10 cellular contexts compared by ENCODE assay signal in genomic region chr13:113545455-113545930, GRCh38. TPM values are rescaled to one million over a fixed set of nuclear protein-coding genes. Genes with fewer than 3 reads are reported as not detected.
DNase-seq lines count a peak whose midpoint lies in the region; ATAC-seq and TF ChIP-seq lines count a peak whose summit lies in the region.
"Had no signal": no experiment of that assay in that cellular context is flagged by ENCODE, and none has a peak within 500 bp of the region (broad histone marks: within the 10 kb centered on the region; RNA-seq: fewer than 3 reads in every experiment).

No MANE protein-coding gene starts in this region.

- no peak for TF ChIP-seq CTCF in H9 (conservative IDR thresholded peaks at IDR 0.05)

- no peak overlapping the region for H4K5ac ChIP-seq in H9 (ENCODE audit: insufficient read length, low read depth, low read length)

- H2BK120ac ChIP-seq in H9 (ENCODE audit: low read depth, low read length, poor library complexity, severe bottlenecking) = no peak overlapping the region

- H3K23me2 ChIP-seq in H9 (ENCODE audit: insufficient read length, low read depth, low read length, poor library complexity, severe bottlenecking) = no peaks in the 10 kb centered on the region

- H3K4me3 ChIP-seq in skeletal muscle tissue (ENCODE audit: low read length in 3 of 3) = no peak overlapping the region

- no peak overlapping the region for H3K23ac ChIP-seq in H9 (ENCODE audit: insufficient read length, low read depth, low read length)

- no peak overlapping the region for H2BK12ac ChIP-seq in H9 (ENCODE audit: insufficient read length, low read depth, low read length)

- no peak overlapping the region for H2AFZ ChIP-seq in H9 (ENCODE audit: low read length)

- H2AK5ac ChIP-seq in H9 (ENCODE audit: insufficient read length, low read length) = no peak overlapping the region

- H2BK5ac ChIP-seq in H9 (ENCODE audit: insufficient read length, low read length) = no peak overlapping the region

- H3K4me1 ChIP-seq in H9 (ENCODE audit: insufficient read depth, low read length) = no peaks in the 10 kb centered on the region
- H3K4me1 ChIP-seq in skeletal muscle tissue (ENCODE audit: control insufficient read depth in 3 of 3, insufficient read depth in 3 of 3, low read length in 3 of 3) = peaks cover 9 to 28% (median 18%) of the 10 kb centered on the region in 3 donors

- H4K8ac ChIP-seq in H9 (replicated peaks; ENCODE audit: insufficient read length, low read depth, low read length) = no peak overlapping the region

- H3K9ac ChIP-seq in H9 (ENCODE audit: extremely low read depth, insufficient read length, low read length) (no peak overlapping the region), skeletal muscle tissue (ENCODE audit: low read depth in 1 of 3, low read length in 3 of 3) (no peak overlapping the region)

- H3K79me1 ChIP-seq in H9 (ENCODE audit: insufficient read depth, low read depth, low read length, poor library complexity, severe bottlenecking) = no peaks in the 10 kb centered on the region

- peaks cover 19 to 23% (median 21%) of the 10 kb centered on the region in 3 donors for H3K36me3 ChIP-seq in skeletal muscle tissue (ENCODE audit: control insufficient read depth in 3 of 3, insufficient read depth in 3 of 3, low read length in 3 of 3)

- DNase-seq in H9 (peak; percentile 24), kidney glomerular epithelial cell (lab: John Stamatoyannopoulos, UW) (peak; percentile 21), NCI-H128 (lab: John Stamatoyannopoulos, UW; ENCODE audit: unreplicated experiment) (no peak), DMS53 treated with DMSO at 0.1 percent for 48 hours (lab: John Stamatoyannopoulos, UW; ENCODE audit: unreplicated experiment) (no peak)
- no peak for DNase-seq in central memory CD8-positive, alpha-beta T cell (ENCODE audit: low spot score in 2 of 2)
- DNase-seq in activated CD4-positive, alpha-beta T cell treated with anti-CD3 and anti-CD28 coated beads, Interleukin-2, amount 50 U/mL, for 4 hours = no peak
- DNase-seq in stimulated activated CD8-positive, alpha-beta memory T cell treated with anti-CD3 and anti-CD28 coated beads, Interleukin-4, amount 100 ng/mL, for 48 hours = no peak
- DNase-seq: central memory CD4-positive, alpha-beta T cell; NCI-H1092 treated with DMSO at 0.1 percent for 48 hours had no signal

- H3K27ac ChIP-seq in H9 (ENCODE audit: insufficient read length, low read depth, low read length) = no peak overlapping the region
- peak overlapping the region; percentile 40 for H3K27ac ChIP-seq in skeletal muscle tissue (ENCODE audit: low read depth, low read length)

- no peak overlapping the region; the same call in 1 of the 2 replicates for H3K14ac ChIP-seq in H9 (ENCODE audit: insufficient read depth, low read length)

- no peak overlapping the region for H2BK15ac ChIP-seq in H9 (ENCODE audit: low read depth, low read length)

- no peak overlapping the region for H3K4me2 ChIP-seq in H9 (ENCODE audit: insufficient read depth, insufficient read length, low read length)

- H3K27me3 ChIP-seq in H9 (ENCODE audit: insufficient read depth, low read length) = no peaks in the 10 kb centered on the region
- H3K27me3 ChIP-seq in skeletal muscle tissue (ENCODE audit: control insufficient read depth in 3 of 3, insufficient read depth in 3 of 3, low read length in 3 of 3) = no peaks in the 10 kb centered on the region

- no peak overlapping the region for H3K4me3 Mint-ChIP-seq in H9
- no peak overlapping the region for H3K4me3 Mint-ChIP-seq in central memory CD8-positive, alpha-beta T cell

- no peak overlapping the region for H3T11ph ChIP-seq in H9 (ENCODE audit: low read length)

- no peaks in the 10 kb centered on the region for H3K9me3 ChIP-seq in H9 (ENCODE audit: control insufficient read depth, low read depth, low read length)
- H3K9me3 ChIP-seq in skeletal muscle tissue (ENCODE audit: control insufficient read depth in 3 of 3, low read length in 3 of 3) = no peaks in the 10 kb centered on the region

- H3K9me3 Mint-ChIP-seq in H9 = no peaks in the 10 kb centered on the region
- no peaks in the 10 kb centered on the region for H3K9me3 Mint-ChIP-seq in central memory CD8-positive, alpha-beta T cell

- no CpG with 5 or more reads among the region's 5 CpGs for WGBS in H9 (ENCODE audit: extremely low coverage, insufficient read length, low lambda C conversion rate)

- H4K20me1 ChIP-seq in H9 (ENCODE audit: control insufficient read depth, insufficient read depth, insufficient read length) = peaks cover 3% of the 10 kb centered on the region

- peaks cover 5 to 15% (median 12%) of the 10 kb centered on the region in 3 experiments; a peak in 6 of 7 replicates for H3K36me3 Mint-ChIP-seq in H9 (ENCODE audit: insufficient read depth in 1 of 3, low read depth in 3 of 3)
- H3K36me3 Mint-ChIP-seq in central memory CD8-positive, alpha-beta T cell (ENCODE audit: insufficient read depth) = peaks cover 8% of the 10 kb centered on the region

- peak overlapping the region in 2 of 3 experiments; percentile 85 to 93; a peak in 5 of 7 replicates for H3K27ac Mint-ChIP-seq in H9
- H3K27ac Mint-ChIP-seq in central memory CD8-positive, alpha-beta T cell (ENCODE audit: low read depth) = peak overlapping the region; percentile 10

- ATAC-seq in central memory CD8-positive, alpha-beta T cell (replicated peaks; ENCODE audit: extremely low read depth, poor library complexity, severe bottlenecking) = no peak

- no peak overlapping the region for H3K4ac ChIP-seq in H9 (ENCODE audit: low read depth, low read length)

- peaks cover 4 to 27% of the 10 kb centered on the region in 2 experiments; a peak in 3 of 4 replicates for H3K4me1 Mint-ChIP-seq in H9
- peaks cover 19% of the 10 kb centered on the region for H3K4me1 Mint-ChIP-seq in central memory CD8-positive, alpha-beta T cell

- no peak overlapping the region for H3K18ac ChIP-seq in H9 (ENCODE audit: insufficient read length, low read depth, low read length)

- H4K91ac ChIP-seq in H9 (ENCODE audit: insufficient read length, low read depth, low read length) = no peak overlapping the region

- H3K27me3 Mint-ChIP-seq in H9 (ENCODE audit: low read depth) = no peaks in the 10 kb centered on the region; the same call in 1 of the 2 replicates
- no peaks in the 10 kb centered on the region for H3K27me3 Mint-ChIP-seq in central memory CD8-positive, alpha-beta T cell

- H2BK20ac ChIP-seq in H9 (ENCODE audit: low read depth, low read length, poor library complexity, severe bottlenecking) = no peak overlapping the region

- H3K79me2 ChIP-seq in H9 (ENCODE audit: insufficient read depth, low read length) = no peaks in the 10 kb centered on the region; the same call in 1 of the 2 replicates

- H3K56ac ChIP-seq in H9 (ENCODE audit: insufficient read length, low read depth, low read length) = no peak overlapping the region

RNA-seq across cellular contexts. Expression of gene TFDP1, which starts 39.1 kb away (rescaled TPM):
- total RNA-seq in H9 (2021) (109 and 111 TPM in 2 replicates), skeletal muscle tissue (30.8 TPM)

RNA-seq across cellular contexts. Expression of gene DCUN1D2, which starts 55.0 kb away (rescaled TPM):
- total RNA-seq in H9 (2021) (36.8 and 44.0 TPM in 2 replicates), skeletal muscle tissue (7.8 TPM)

Comparison
In these comparisons a context has a peak if more than half of its experiments do, and no peak if none do; other contexts are left out.
1. DNase-seq: peak in H9 (single experiment) and kidney glomerular epithelial cell (single experiment); none in central memory CD8-positive, alpha-beta T cell (0 of 2), activated CD4-positive, alpha-beta T cell treated with anti-CD3 and anti-CD28 coated beads, Interleukin-2, amount 50 U/mL, for 4 hours (0 of 2), NCI-H128 (single experiment), stimulated activated CD8-positive, alpha-beta memory T cell treated with anti-CD3 and anti-CD28 coated beads, Interleukin-4, amount 100 ng/mL, for 48 hours (single experiment) and DMS53 treated with DMSO at 0.1 percent for 48 hours (single experiment).